In genomic region chr20:64001607-64002011, GRCh38 we compare ENCODE assay signal across 10 cellular contexts. TPM values are rescaled to one million over a fixed set of nuclear protein-coding genes. Genes with fewer than 3 reads are reported as not detected.
A peak's percentile ranks its signal among the peaks of the same experiment; 100 is the strongest.
DNase-seq lines count a peak whose midpoint lies in the region; ATAC-seq and FAIRE-seq lines count a peak whose summit lies in the region.
"Had no signal": no experiment of that assay in that cellular context is flagged by ENCODE, and none has a peak within 500 bp of the region (broad histone marks: within the 10 kb centered on the region; RNA-seq: fewer than 3 reads in every experiment).

No MANE protein-coding gene starts in this region.

- peak; percentile 90 for FAIRE-seq in islet of Langerhans (lab: Jason Lieb, UNC)

- ATAC-seq in HG02981 (IDR thresholded peaks at IDR 0.05; ENCODE audit: unreplicated experiment) (no peak), HG02884 (IDR thresholded peaks at IDR 0.05; ENCODE audit: unreplicated experiment) (no peak)

- DNase-seq in COR-L47 (lab: John Stamatoyannopoulos, UW): peak; percentile 9
- DNase-seq in H4 (ENCODE audit: low spot score): peak; percentile 87
- peak; percentile 92 for DNase-seq in NCI-H2196 (lab: John Stamatoyannopoulos, UW; ENCODE audit: unreplicated experiment)
- no peak for DNase-seq in inferior parietal cortex (ENCODE audit: extremely low spot score)
- DNase-seq: erythroblast, left ventricle myocardium superior, NCI-H1436 had no signal

RNA-seq across cellular contexts. Expression of gene PRPF6, which starts 20.7 kb away (rescaled TPM):
- 35.9 and 36.5 TPM in 2 replicates for total RNA-seq in H4 (2014; rRNA removed; shearing (Covaris generic))

RNA-seq across cellular contexts. Expression of gene SAMD10, which starts 22.2 kb away (rescaled TPM):
- not detected in 2 replicates for total RNA-seq in H4 (2014; rRNA removed; shearing (Covaris generic))

RNA-seq across cellular contexts. Expression of gene ZNF512B, which starts 31.9 kb away (rescaled TPM):
- total RNA-seq in H4 (2014; rRNA removed; shearing (Covaris generic)): 2.2 and 4.4 TPM in 2 replicates

RNA-seq across cellular contexts. Expression of gene C20orf204, which starts 34.4 kb away (rescaled TPM):
- total RNA-seq in H4 (2014; rRNA removed; shearing (Covaris generic)): 0.08 TPM in 1 of 2 replicates, not detected in the other

RNA-seq across cellular contexts. Expression of gene UCKL1, which starts 45.4 kb away (rescaled TPM):
- 14.1 and 16.1 TPM in 2 replicates for total RNA-seq in H4 (2014; rRNA removed; shearing (Covaris generic))
